In the genomic region with DNA sequence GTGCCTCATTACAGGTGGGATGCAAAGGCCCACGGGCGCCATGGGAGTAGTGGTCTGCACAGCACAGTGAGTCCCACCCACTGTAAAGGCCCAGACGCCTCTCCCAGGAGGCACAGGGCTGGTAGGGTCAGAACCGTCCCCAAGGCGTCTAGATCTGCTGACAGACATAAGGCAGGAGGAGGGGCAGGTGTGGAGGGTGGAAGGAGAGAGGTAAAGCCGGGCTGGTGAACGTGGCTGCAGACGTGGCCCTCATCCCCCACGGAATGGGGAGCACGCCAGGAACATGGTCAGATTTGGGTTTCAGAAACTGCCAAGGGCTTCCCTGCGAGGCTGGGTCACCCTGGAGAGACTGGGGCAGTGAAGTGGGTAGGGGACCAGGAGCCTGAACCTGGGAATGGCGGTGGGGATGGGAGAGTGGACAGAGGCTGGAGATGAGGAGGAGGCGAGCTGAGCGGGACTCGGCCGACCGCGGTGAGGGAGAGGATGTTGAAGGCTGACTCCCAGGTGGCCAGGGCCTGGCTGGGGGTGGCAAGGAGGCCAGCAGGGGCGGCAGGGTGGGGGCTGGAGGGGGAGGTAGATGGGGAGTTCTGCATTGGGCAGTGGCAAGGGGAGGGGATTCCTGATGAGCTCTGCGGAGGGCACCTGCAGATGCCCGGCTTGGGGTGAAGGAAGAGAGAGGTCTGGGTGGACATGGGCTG, we compare ENCODE assay signal across 1 cellular context.
TF ChIP-seq lines count a peak whose summit lies in the region.

No MANE protein-coding gene starts in this region.

TF ChIP-seq in K562, 482 proteins besides CTCF, POLR2A, EP300 and RAD21 (continued from another document):
- no peak for TF ChIP-seq HMGXB4 (CRISPR knock-in tag; IDR thresholded peaks at IDR 0.05)
- no peak for TF ChIP-seq HNRNPK (IDR thresholded peaks at IDR 0.05; ENCODE audit: low read depth, low read length, poor library complexity, severe bottlenecking)
- no peak for TF ChIP-seq ZNF212 (CRISPR knock-in tag; IDR thresholded peaks at IDR 0.05)
- no peak for TF ChIP-seq RBM34 (IDR thresholded peaks at IDR 0.05; ENCODE audit: borderline replicate concordance, insufficient read depth, low read length)
- no peak for TF ChIP-seq ADNP (tag; IDR thresholded peaks at IDR 0.05)
- TF ChIP-seq HDAC1 (IDR thresholded peaks at IDR 0.05) = no peak
- no peak for TF ChIP-seq HNRNPL (IDR thresholded peaks at IDR 0.05; ENCODE audit: low read depth, low read length)
- TF ChIP-seq, protein P1, sequence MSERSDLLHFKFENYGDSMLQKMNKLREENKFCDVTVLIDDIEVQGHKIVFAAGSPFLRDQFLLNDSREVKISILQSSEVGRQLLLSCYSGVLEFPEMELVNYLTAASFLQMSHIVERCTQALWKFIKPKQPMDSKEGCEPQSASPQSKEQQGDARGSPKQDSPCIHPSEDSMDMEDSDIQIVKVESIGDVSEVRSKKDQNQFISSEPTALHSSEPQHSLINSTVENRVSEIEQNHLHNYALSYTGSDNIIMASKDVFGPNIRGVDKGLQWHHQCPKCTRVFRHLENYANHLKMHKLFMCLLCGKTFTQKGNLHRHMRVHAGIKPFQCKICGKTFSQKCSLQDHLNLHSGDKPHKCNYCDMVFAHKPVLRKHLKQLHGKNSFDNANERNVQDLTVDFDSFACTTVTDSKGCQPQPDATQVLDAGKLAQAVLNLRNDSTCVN (CRISPR knock-in tag; IDR thresholded peaks at IDR 0.05) = no peak
